Comparison of ENCODE assay signal across 8 cellular contexts in genomic region chr4:2418652-2419571, GRCh38. TPM values are rescaled to one million over a fixed set of nuclear protein-coding genes. Genes with fewer than 3 reads are reported as not detected.
DNase-seq lines count a peak whose midpoint lies in the region; ATAC-seq and TF ChIP-seq lines count a peak whose summit lies in the region.

Gene CFAP99 (plus strand): TSS chr4:2418955.

- TF ChIP-seq CTCF in RWPE2 (IDR thresholded peaks at IDR 0.05; ENCODE audit: poor library complexity, severe bottlenecking), result peak; percentile 32
- no peak for TF ChIP-seq CTCF in nephron progenitor cell (IDR thresholded peaks at IDR 0.05)

- H3K36me3 ChIP-seq in H7 (replicated peaks; ENCODE audit: control insufficient read depth, insufficient read depth, low read length) (no peaks in the 10 kb centered on the region), RWPE2 (ENCODE audit: low read depth) (no peaks in the 10 kb centered on the region)

- peak within 1 kb of the TSS; percentile 58 for H3K4me3 ChIP-seq in H7 (ENCODE audit: insufficient read depth, low read depth, low read length)
- H3K4me3 ChIP-seq in RWPE2 (ENCODE audit: severe bottlenecking), result peak within 1 kb of the TSS; percentile 59

- H3K4me1 ChIP-seq in RWPE2 (ENCODE audit: insufficient read depth, poor library complexity, severe bottlenecking), result peaks cover 5% of the 10 kb centered on the region

- no peaks in the 10 kb centered on the region for H3K9me3 ChIP-seq in RWPE2 (ENCODE audit: severe bottlenecking)

- H3K4me3 Mint-ChIP-seq in nephron progenitor cell, result peak within 1 kb of the TSS; percentile 84

- no peaks in the 10 kb centered on the region for H3K9me3 Mint-ChIP-seq in nephron progenitor cell

- peak; percentile 91 for ATAC-seq in RWPE2 (ENCODE audit: low read depth)
- ATAC-seq in stimulated activated naive CD8-positive, alpha-beta T cell treated with anti-CD3 and anti-CD28 coated beads, Interleukin-15, Interleukin-2, amounts not matched to agents 100 U/mL and 50 U/mL, for 24 hours, result peak; percentile 98

- H3K36me3 Mint-ChIP-seq in nephron progenitor cell (ENCODE audit: low read depth), result no peaks in the 10 kb centered on the region

- DNase-seq in EL (peak; percentile 90), H7 (peak; percentile 99), M059J (ENCODE audit: low read depth) (peak; percentile 93), RWPE2 (ENCODE audit: low spot score) (peak; percentile 95), fibroblast of the conjunctiva (ENCODE audit: low read depth) (peak; percentile 83), nephron progenitor cell (peak; percentile 97)
- peak; percentile 98 for DNase-seq in activated effector memory CD4-positive, alpha-beta T cell treated with Interleukin-2 at 50 U/mL for 16 hours
- peak; percentile 98 for DNase-seq in stimulated activated naive CD8-positive, alpha-beta T cell treated with anti-CD3 and anti-CD28 coated beads, Interleukin-15, Interleukin-2, amounts not matched to agents 100 U/mL and 50 U/mL, for 24 hours

- H3K27me3 ChIP-seq in H7 (ENCODE audit: control insufficient read depth, insufficient read depth, low read length) (peaks cover 56% of the 10 kb centered on the region), RWPE2 (ENCODE audit: insufficient read depth, poor library complexity, severe bottlenecking) (peaks cover 39% of the 10 kb centered on the region)

- H3K4me1 Mint-ChIP-seq in nephron progenitor cell, result peaks cover 30% of the 10 kb centered on the region

- H3K27ac ChIP-seq in RWPE2 (ENCODE audit: poor library complexity, severe bottlenecking), result no peak within 1 kb of the TSS

- H3K27ac Mint-ChIP-seq in nephron progenitor cell, result no peak within 1 kb of the TSS

- H3K27me3 Mint-ChIP-seq in nephron progenitor cell (ENCODE audit: low read depth, poor library complexity), result peaks cover 90% of the 10 kb centered on the region

RNA-seq across cellular contexts. Expression of gene CFAP99, which starts in this region (rescaled TPM):
- not detected in 2 replicates for total RNA-seq in H7 (2014; rRNA removed; shearing (Covaris generic))
- 0.42 TPM in 1 of 2 replicates, not detected in the other for total RNA-seq in M059J (2014; rRNA removed; shearing (Covaris generic))

Comparison
In these comparisons a context has a peak if more than half of its experiments do, and no peak if none do; other contexts are left out.
1. Peak in DNase-seq and H3K4me3 ChIP-seq in H7; RNA of the gene not detected or under 1 TPM.
2. Peak in DNase-seq in M059J; RNA of the gene not detected or under 1 TPM.